In the genomic region with DNA sequence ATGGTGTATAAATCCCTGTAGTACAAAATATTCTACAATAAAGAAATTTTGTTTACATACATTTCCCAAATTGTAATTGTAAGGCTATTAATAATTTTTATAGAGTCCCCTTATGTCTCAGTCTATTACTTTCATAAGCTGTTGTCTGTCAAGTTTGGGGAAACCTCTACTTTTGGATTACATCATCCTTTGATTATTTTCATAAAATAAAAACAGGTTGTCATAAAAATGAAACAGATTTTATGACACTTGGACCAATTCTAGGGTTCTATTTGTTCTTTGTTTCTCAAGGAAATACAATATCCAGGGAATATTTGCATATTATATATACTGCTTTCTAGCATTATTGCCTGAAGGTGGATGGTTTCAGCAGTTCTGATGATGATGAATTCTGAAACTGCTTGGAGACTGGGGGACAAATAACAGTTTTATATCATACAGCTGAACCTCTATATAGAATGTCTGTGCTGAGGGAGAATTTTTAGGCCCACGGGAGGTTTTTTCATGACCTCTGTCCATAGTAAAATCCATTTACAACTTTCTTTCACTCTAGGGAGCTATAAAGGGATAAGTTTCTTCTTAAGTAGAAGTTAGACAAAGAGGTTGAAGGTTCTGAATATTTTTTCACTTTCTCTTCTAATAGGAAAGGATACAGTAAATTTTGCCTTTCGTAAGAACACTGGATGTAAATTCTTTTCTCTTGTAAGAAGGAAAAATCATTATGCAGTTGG, we compare ENCODE assay signal across 11 cellular contexts.
"Had no signal": no experiment of that assay in that cellular context is flagged by ENCODE, and none has a peak within 500 bp of the region (broad histone marks: within the 10 kb centered on the region; RNA-seq: fewer than 3 reads in every experiment).

No MANE protein-coding gene starts in this region.

- H3K9me3 Mint-ChIP-seq: stimulated activated memory B cell treated with anti-CD40 and anti-IgM and Interleukin-4, amounts not matched to agents 10 μg/mL and 1 μg/mL and 100 μg/mL, for 72 hours had no signal

- DNase-seq: activated effector memory CD4-positive, alpha-beta T cell treated with Interleukin-2 at 50 U/mL for 16 hours; gastrocnemius medialis; posterior cingulate gyrus had no signal

- H3K4me1 ChIP-seq: ascending aorta had no signal

- ATAC-seq: gastrocnemius medialis; SK-N-SH treated with all-trans-retinoic acid at 6 μM for 48 hours; stimulated activated memory B cell treated with anti-CD40 and anti-IgM and Interleukin-4, amounts not matched to agents 10 μg/mL and 1 μg/mL and 100 μg/mL, for 72 hours had no signal

- H3K4me1 Mint-ChIP-seq: stimulated activated memory B cell treated with anti-CD40 and anti-IgM and Interleukin-4, amounts not matched to agents 10 μg/mL and 1 μg/mL and 100 μg/mL, for 72 hours had no signal

- H3K4me2 ChIP-seq: smooth muscle cell had no signal

- H3K27ac ChIP-seq: gastrocnemius medialis, right atrium auricular region had no signal

- H3K27ac Mint-ChIP-seq: activated naive CD8-positive, alpha-beta T cell; stimulated activated memory B cell treated with anti-CD40 and anti-IgM and Interleukin-4, amounts not matched to agents 10 μg/mL and 1 μg/mL and 100 μg/mL, for 72 hours; T-helper 1 cell treated with Interleukin-12 subunit alpha and Interleukin-12 subunit beta and Interleukin-4 antibody, amounts not matched to agents 30 μg/mL and 1 μg/mL, for 36 hours had no signal

- FAIRE-seq: endothelial cell of umbilical vein had no signal

- H3K4me3 ChIP-seq: ascending aorta, gastrocnemius medialis, right atrium auricular region, smooth muscle cell had no signal

- H3K27me3 Mint-ChIP-seq: activated naive CD8-positive, alpha-beta T cell; stimulated activated memory B cell treated with anti-CD40 and anti-IgM and Interleukin-4, amounts not matched to agents 10 μg/mL and 1 μg/mL and 100 μg/mL, for 72 hours had no signal

- H3K4me3 Mint-ChIP-seq: activated naive CD8-positive, alpha-beta T cell; stimulated activated memory B cell treated with anti-CD40 and anti-IgM and Interleukin-4, amounts not matched to agents 10 μg/mL and 1 μg/mL and 100 μg/mL, for 72 hours; T-helper 1 cell treated with Interleukin-12 subunit alpha and Interleukin-12 subunit beta and Interleukin-4 antibody, amounts not matched to agents 30 μg/mL and 1 μg/mL, for 36 hours had no signal

- H3K9me3 ChIP-seq: ascending aorta, gastrocnemius medialis, right atrium auricular region had no signal

- H3K36me3 ChIP-seq: ascending aorta, right atrium auricular region had no signal

- H3K27me3 ChIP-seq: ascending aorta, gastrocnemius medialis, right atrium auricular region had no signal
